Comparison of ENCODE assay signal across 27 cellular contexts in the genomic region with DNA sequence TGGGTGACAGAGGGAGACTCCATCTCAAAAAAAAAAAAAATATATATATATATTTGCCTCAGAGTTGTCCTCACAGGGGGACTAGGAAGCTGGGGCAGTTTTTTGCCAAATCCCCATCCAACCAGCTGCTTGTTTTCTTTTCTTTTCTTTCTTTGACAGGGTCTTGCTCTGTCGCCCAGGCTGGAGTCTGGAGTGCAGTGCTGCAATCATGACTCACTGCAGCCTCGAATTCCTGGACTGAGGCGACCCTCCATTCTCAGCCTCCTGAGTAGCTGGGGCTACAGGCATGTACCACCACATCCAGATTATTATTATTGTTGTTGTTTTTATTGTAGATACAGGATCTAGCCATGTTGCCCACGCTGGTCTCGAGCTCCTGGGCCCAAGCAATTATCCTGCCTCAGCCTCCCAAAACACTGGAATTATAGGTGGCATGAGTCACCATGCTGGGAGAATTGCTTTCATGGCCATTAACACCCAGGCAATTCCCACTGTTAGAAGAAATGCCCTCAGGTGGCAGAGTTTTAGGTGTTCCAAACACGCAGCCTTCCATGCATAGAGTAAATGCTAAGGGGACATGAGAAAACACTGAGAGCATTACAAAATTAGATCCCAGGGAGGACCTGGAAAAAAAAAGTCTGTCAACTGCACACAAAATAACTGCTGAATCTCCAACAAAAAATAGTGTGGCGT.
"Had no signal": no experiment of that assay in that cellular context is flagged by ENCODE, and none has a peak within 500 bp of the region (broad histone marks: within the 10 kb centered on the region; RNA-seq: fewer than 3 reads in every experiment).

No MANE protein-coding gene starts in this region.

- H3K4me3 ChIP-seq: heart right ventricle, hepatocyte, left lung, lower lobe of right lung, psoas muscle, right atrium auricular region, right lobe of liver, stomach, testis, thyroid gland, transverse colon, upper lobe of right lung had no signal

- DNase-seq: heart right ventricle; kidney glomerular epithelial cell; left colon; left lung; lower lobe of right lung; mammary epithelial cell; mesenchymal stem cell; naive thymus-derived CD8-positive, alpha-beta T cell; nucleus accumbens; psoas muscle; right lobe of liver; stimulated activated CD4-positive, alpha-beta T cell treated with anti-CD3 and anti-CD28 coated beads, Interleukin-12 subunit alpha, Interleukin-12 subunit beta, amount 100 ng/mL, for 4 hours; stimulated activated CD4-positive, alpha-beta T cell treated with anti-CD3 and anti-CD28 coated beads, Interleukin-15, amount 100 ng/mL, for 24 hours; stimulated activated CD4-positive, alpha-beta T cell treated with anti-CD3 and anti-CD28 coated beads, Interleukin-2, amount 100 ng/mL, for 24 hours; stimulated activated CD4-positive, alpha-beta T cell treated with anti-CD3 and anti-CD28 coated beads, Interleukin-4, amount 100 ng/mL, for 1 hour; stimulated activated naive B cell treated with anti-CD40 and anti-IgM and Interleukin-4, amounts not matched to agents 10 μg/mL and 1 μg/mL and 100 μg/mL, for 72 hours; stimulated activated naive CD8-positive, alpha-beta T cell treated with anti-CD3 and anti-CD28 coated beads, Interleukin-15, Interleukin-2, amounts not matched to agents 100 U/mL and 50 U/mL, for 24 hours; stomach; testis; thyroid gland; transverse colon; upper lobe of right lung had no signal

- FAIRE-seq: keratinocyte, urothelium cell line had no signal

- ATAC-seq: heart right ventricle; left colon; left lung; lower lobe of right lung; naive thymus-derived CD8-positive, alpha-beta T cell; psoas muscle; right lobe of liver; stimulated activated naive B cell treated with anti-CD40 and anti-IgM and Interleukin-4, amounts not matched to agents 10 μg/mL and 1 μg/mL and 100 μg/mL, for 72 hours; stimulated activated naive CD8-positive, alpha-beta T cell treated with anti-CD3 and anti-CD28 coated beads, Interleukin-15, Interleukin-2, amounts not matched to agents 100 U/mL and 50 U/mL, for 24 hours; upper lobe of right lung had no signal

- H3K9me3 ChIP-seq: heart right ventricle, left lung, lower lobe of right lung, psoas muscle, right atrium auricular region, right lobe of liver, testis, thyroid gland, transverse colon, upper lobe of right lung had no signal

- H3K27ac ChIP-seq: heart right ventricle, hepatocyte, left lung, lower lobe of right lung, parathyroid adenoma, psoas muscle, right atrium auricular region, right lobe of liver, stomach, testis, thyroid gland, transverse colon, upper lobe of right lung had no signal

- H3K36me3 ChIP-seq: heart right ventricle, left lung, lower lobe of right lung, right atrium auricular region, right lobe of liver, stomach, thyroid gland, transverse colon, upper lobe of right lung had no signal

- H3K4me1 ChIP-seq: heart right ventricle, left lung, lower lobe of right lung, parathyroid adenoma, psoas muscle, right atrium auricular region, right lobe of liver, stomach, testis, thyroid gland, transverse colon, upper lobe of right lung had no signal

- H3K27me3 ChIP-seq: hepatocyte, left lung, right atrium auricular region, testis, thyroid gland, transverse colon, upper lobe of right lung had no signal
